Comparison of ENCODE assay signal across 8 cellular contexts in genomic region chr1:99970713-99971255, GRCh38. TPM values are rescaled to one million over a fixed set of nuclear protein-coding genes. Genes with fewer than 3 reads are reported as not detected.
DNase-seq lines count a peak whose midpoint lies in the region; ATAC-seq and TF ChIP-seq lines count a peak whose summit lies in the region.

No MANE protein-coding gene starts in this region.

- H3K36me3 Mint-ChIP-seq in IgD-negative memory B cell = peaks cover 3% of the 10 kb centered on the region

- ATAC-seq in mucosa of descending colon (no peak), sciatic nerve (no peak)

- no peaks in the 10 kb centered on the region for H3K9me3 ChIP-seq in mucosa of descending colon

- H3K9me3 Mint-ChIP-seq in IgD-negative memory B cell = no peaks in the 10 kb centered on the region

- peaks cover 48% of the 10 kb centered on the region for H3K4me1 ChIP-seq in mucosa of descending colon (ENCODE audit: low read depth)

- peak; percentile 5 for DNase-seq in AG08396 (ENCODE audit: low spot score)
- DNase-seq in cardiac fibroblast (ENCODE audit: low read depth in 2 of 2) = peak in 1 of 2 donors; percentile 11
- DNase-seq in mucosa of descending colon = peak in 1 of 3 donors; percentile 62
- DNase-seq in MV-4-11 (lab: John Stamatoyannopoulos, UW) = no peak
- no peak for DNase-seq in NCI-H1092 (lab: John Stamatoyannopoulos, UW)
- no peak for DNase-seq in NCI-H226
- no peak for DNase-seq in sciatic nerve (ENCODE audit: low spot score)

- peak overlapping the region in 2 of 3 donors; percentile 78 to 98 for H3K27ac Mint-ChIP-seq in IgD-negative memory B cell

- H3K4me3 ChIP-seq in cardiac fibroblast (replicated peaks in 1 of 2; ENCODE audit: low read depth in 2 of 2, low read length in 2 of 2) (peak overlapping the region; percentile 77 to 88), mucosa of descending colon (peak overlapping the region; percentile 85)

- intact Hi-C loops in mucosa of descending colon (cut with DNase I, micrococcal nuclease) = loop anchor here in 1 of 2 donors (5.0 kb wide), 1 partner anchor 67 kb away; a partner anchor contains a TSS
- intact Hi-C loops in sciatic nerve (cut with DNase I) = no loop called here

- TF ChIP-seq CTCF in cardiac fibroblast (IDR thresholded peaks at IDR 0.05; ENCODE audit: low read depth, low read length) (no peak), mucosa of descending colon (IDR thresholded peaks at IDR 0.05) (no peak)

- peaks cover 17 to 35% (median 23%) of the 10 kb centered on the region in 3 donors for H3K4me1 Mint-ChIP-seq in IgD-negative memory B cell

- no peaks in the 10 kb centered on the region for H3K36me3 ChIP-seq in mucosa of descending colon (ENCODE audit: low read depth)

- no peaks in the 10 kb centered on the region for H3K27me3 Mint-ChIP-seq in IgD-negative memory B cell

- H3K4me3 Mint-ChIP-seq in IgD-negative memory B cell = peak overlapping the region; percentile 98 to 100 (median 100)

RNA-seq across cellular contexts. Expression of gene SLC35A3, which starts 1.0 kb away (rescaled TPM):
- 11.0 TPM for polyA plus RNA-seq in IgD-negative memory B cell
- total RNA-seq in mucosa of descending colon (100 to 1,000 TPM in 2 of 3 donors, 10 to 100 TPM in 1; 86.2 to 205 (median 159) TPM), sciatic nerve (23.8 TPM)
